ENCODE assay signal across 23 cellular contexts in the genomic region with DNA sequence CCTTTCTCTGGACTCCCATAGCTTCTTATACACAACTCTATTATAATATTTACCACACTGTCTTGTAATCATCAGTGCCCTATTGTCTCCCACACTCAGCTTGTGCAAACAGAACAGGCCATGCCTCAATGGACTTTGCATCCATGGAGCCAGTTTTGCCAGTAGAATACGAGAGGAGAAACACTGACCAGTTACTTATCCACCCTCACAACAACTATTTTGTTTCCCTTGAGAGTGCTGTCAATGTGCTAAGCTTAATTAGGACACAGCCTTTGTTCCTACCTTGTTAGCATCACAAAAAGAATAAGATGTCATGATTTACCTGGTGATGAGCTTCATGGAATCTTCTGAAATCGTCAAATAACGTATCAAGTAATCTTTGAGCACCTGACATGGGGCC. TPM values are rescaled to one million over a fixed set of nuclear protein-coding genes. Genes with fewer than 3 reads are reported as not detected.
DNase-seq lines count a peak whose midpoint lies in the region; ATAC-seq and TF ChIP-seq lines count a peak whose summit lies in the region.
"Had no signal": no experiment of that assay in that cellular context is flagged by ENCODE, and none has a peak within 500 bp of the region (broad histone marks: within the 10 kb centered on the region; RNA-seq: fewer than 3 reads in every experiment).

No MANE protein-coding gene starts in this region.

- ATAC-seq in GM18861 (IDR thresholded peaks at IDR 0.05; ENCODE audit: unreplicated experiment) = no peak
- ATAC-seq: Panc1 had no signal

- no peak overlapping the region for H3K4me3 ChIP-seq in liver (ENCODE audit: low read depth in 1 of 3, low read length in 3 of 3)

- DNase-seq in NCI-H510A treated with DMSO at 0.1 percent for 48 hours (lab: John Stamatoyannopoulos, UW) (peak; percentile 69), NCI-H510A (lab: John Stamatoyannopoulos, UW) (no peak), NCI-H69 (lab: John Stamatoyannopoulos, UW) (peak; percentile 45), NCI-H2227 treated with DMSO at 0.1 percent for 48 hours (lab: John Stamatoyannopoulos, UW) (no peak), C1 segment of cervical spinal cord (lab: John Stamatoyannopoulos, UW) (no peak)
- DNase-seq in activated T-cell treated with anti-CD3 and anti-CD28 coated beads, Interleukin-2, amount 50 U/mL, for 1 hour = no peak
- DNase-seq: 8988T; CD4-positive, CD25-positive, alpha-beta regulatory T cell; DND-41; NCI-H1048; NCI-H1417; NCI-H1694; NCI-H2029 treated with DMSO at 0.1 percent for 48 hours; SIG-M5; SK-N-SH had no signal

- no peak for TF ChIP-seq RAD21 in liver (IDR thresholded peaks at IDR 0.05)

- no peak for TF ChIP-seq CTCF in liver (IDR thresholded peaks at IDR 0.05; ENCODE audit: low read depth, low read length, missing input control)

- no peak overlapping the region for H3K27ac ChIP-seq in liver (ENCODE audit: low read depth in 1 of 2, low read length in 2 of 2)
- H3K27ac ChIP-seq: HL-60, RWPE1 had no signal

- H3K27me3 ChIP-seq in liver (ENCODE audit: control insufficient read depth in 4 of 4, insufficient read depth in 4 of 4, low read length in 3 of 4) = no peaks in the 10 kb centered on the region

- H3K9me3 ChIP-seq in liver (ENCODE audit: control insufficient read depth in 4 of 4, low read length in 3 of 4) = peaks cover 0 to 6% (median 4%) of the 10 kb centered on the region in 4 donors
- H3K9me3 ChIP-seq: SK-N-SH had no signal

- H3K36me3 ChIP-seq in liver (ENCODE audit: control insufficient read depth in 4 of 4, insufficient read depth in 3 of 4, low read depth in 1 of 4, low read length in 3 of 4) = no peaks in the 10 kb centered on the region

- no peaks in the 10 kb centered on the region for H3K4me1 ChIP-seq in liver (ENCODE audit: control insufficient read depth in 4 of 4, insufficient read depth in 4 of 4, low read length in 3 of 4)

- H3K9ac ChIP-seq in liver (ENCODE audit: low read depth in 1 of 2, low read length in 2 of 2) = no peak overlapping the region
- H3K9ac ChIP-seq: SK-N-SH had no signal

- 67% methylated on average over 3 of the region's 3 CpGs for WGBS in liver

TF ChIP-seq in liver, 16 proteins besides CTCF, POLR2A, EP300 and RAD21:
- TF ChIP-seq HNF4G (IDR thresholded peaks at IDR 0.05) (no peak), RXRA (IDR thresholded peaks at IDR 0.05) (no peak), HNF4A (conservative IDR thresholded peaks at IDR 0.05) (peak; percentile 26 to 37), SP1 (IDR thresholded peaks at IDR 0.05) (peak; percentile 18), EGR1 (IDR thresholded peaks at IDR 0.05; ENCODE audit: low read depth in 2 of 2) (no peak), FOXA2 (IDR thresholded peaks at IDR 0.05) (no peak), NR2F2 (IDR thresholded peaks at IDR 0.05) (no peak), REST (IDR thresholded peaks at IDR 0.05) (no peak), TAF1 (conservative IDR thresholded peaks at IDR 0.05) (no peak)
- TF ChIP-seq, protein P1, sequence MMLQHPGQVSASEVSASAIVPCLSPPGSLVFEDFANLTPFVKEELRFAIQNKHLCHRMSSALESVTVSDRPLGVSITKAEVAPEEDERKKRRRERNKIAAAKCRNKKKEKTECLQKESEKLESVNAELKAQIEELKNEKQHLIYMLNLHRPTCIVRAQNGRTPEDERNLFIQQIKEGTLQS (IDR thresholded peaks at IDR 0.05) = no peak

RNA-seq across cellular contexts. Expression of gene LRRC52, which starts 18.1 kb away (rescaled TPM):
- not detected for total RNA-seq in liver
- polyA plus RNA-seq in liver = not detected
- total RNA-seq: CD4-positive, CD25-positive, alpha-beta regulatory T cell; NCI-H460; OCI-LY7 had no signal
- polyA plus RNA-seq: BJ; CD4-positive, CD25-positive, alpha-beta regulatory T cell; SK-N-SH had no signal

Comparison
In these comparisons a context has a peak if more than half of its experiments do, and no peak if none do; other contexts are left out.
1. DNase-seq: peak in NCI-H510A treated with DMSO at 0.1 percent for 48 hours (single experiment) and NCI-H69 (single experiment); none in NCI-H510A (single experiment), NCI-H2227 treated with DMSO at 0.1 percent for 48 hours (single experiment), activated T-cell treated with anti-CD3 and anti-CD28 coated beads, Interleukin-2, amount 50 U/mL, for 1 hour (single experiment) and C1 segment of cervical spinal cord (0 of 14).